Comparison of ENCODE assay signal across 14 cellular contexts in the genomic region with DNA sequence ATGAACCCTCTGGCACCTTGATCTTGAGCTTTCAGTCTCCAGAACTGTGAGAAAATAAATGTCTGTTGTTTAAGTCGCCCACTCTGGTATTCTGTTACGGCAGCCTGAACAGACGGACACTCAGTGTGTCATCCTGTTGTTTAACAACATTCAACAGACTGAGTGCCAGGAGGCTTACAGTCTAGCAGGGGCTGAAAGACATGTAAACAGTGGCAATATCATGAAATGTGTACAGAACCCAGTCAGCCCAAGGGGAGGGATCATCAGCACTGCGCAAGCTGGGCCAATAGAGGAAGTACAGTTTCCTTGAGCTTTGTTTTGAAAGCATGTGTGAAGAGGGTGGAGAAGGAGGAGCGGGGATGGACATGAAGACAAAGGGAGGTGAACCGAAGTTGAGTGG. TPM values are rescaled to one million over a fixed set of nuclear protein-coding genes. Genes with fewer than 3 reads are reported as not detected.
A peak's percentile ranks its signal among the peaks of the same experiment; 100 is the strongest.
DNase-seq lines count a peak whose midpoint lies in the region; ATAC-seq and TF ChIP-seq lines count a peak whose summit lies in the region.
"Had no signal": no experiment of that assay in that cellular context is flagged by ENCODE, and none has a peak within 500 bp of the region (broad histone marks: within the 10 kb centered on the region; RNA-seq: fewer than 3 reads in every experiment).

No MANE protein-coding gene starts in this region.

- intact Hi-C loops in dendritic cell treated with granulocyte-macrophage colony-stimulating factor and Interleukin-4, amounts not matched to agents 40 ng/mL and 50 ng/mL, for 4 days (cut with micrococcal nuclease) = no loop called here

- H3K36me3 Mint-ChIP-seq in dendritic cell treated with granulocyte-macrophage colony-stimulating factor and Interleukin-4, amounts not matched to agents 40 ng/mL and 50 ng/mL, for 4 days (ENCODE audit: low read depth) = peaks cover 30% of the 10 kb centered on the region
- H3K36me3 Mint-ChIP-seq in natural killer cell treated with Interleukin-12 subunit alpha and Interleukin-12 subunit beta and Interleukin-15 and Interleukin-18, amount 100 ng/mL, for 72 hours = peaks cover 5% of the 10 kb centered on the region
- H3K36me3 Mint-ChIP-seq in WTC11 = peaks cover 6% of the 10 kb centered on the region

- peak; percentile 43 to 61 for ATAC-seq in natural killer cell treated with Interleukin-12 subunit alpha and Interleukin-12 subunit beta and Interleukin-15 and Interleukin-18, amount 100 ng/mL, for 72 hours
- ATAC-seq in WTC11 = no peak
- ATAC-seq: activated T-helper 17 cell treated with anti-CD3 and anti-CD28 coated beads, Interleukin-2, amount 50 U/mL, for 72 hours; PC-3 had no signal

- H3K27ac Mint-ChIP-seq in dendritic cell treated with granulocyte-macrophage colony-stimulating factor and Interleukin-4, amounts not matched to agents 40 ng/mL and 50 ng/mL, for 4 days = peak overlapping the region; percentile 43
- peak overlapping the region; percentile 52 to 74 for H3K27ac Mint-ChIP-seq in natural killer cell treated with Interleukin-12 subunit alpha and Interleukin-12 subunit beta and Interleukin-15 and Interleukin-18, amount 100 ng/mL, for 72 hours
- H3K27ac Mint-ChIP-seq in WTC11 = no peak overlapping the region
- H3K27ac Mint-ChIP-seq: activated T-helper 17 cell treated with anti-CD3 and anti-CD28 coated beads, Interleukin-2, amount 50 U/mL, for 72 hours; nephron had no signal

- H3K4me3 Mint-ChIP-seq in dendritic cell treated with granulocyte-macrophage colony-stimulating factor and Interleukin-4, amounts not matched to agents 40 ng/mL and 50 ng/mL, for 4 days = no peak overlapping the region
- peak overlapping the region; percentile 18 for H3K4me3 Mint-ChIP-seq in natural killer cell treated with Interleukin-12 subunit alpha and Interleukin-12 subunit beta and Interleukin-15 and Interleukin-18, amount 100 ng/mL, for 72 hours
- H3K4me3 Mint-ChIP-seq in WTC11 = no peak overlapping the region
- H3K4me3 Mint-ChIP-seq: activated T-helper 17 cell treated with anti-CD3 and anti-CD28 coated beads, Interleukin-2, amount 50 U/mL, for 72 hours; nephron had no signal

- DNase-seq in GF-D8 (lab: John Stamatoyannopoulos, UW) = peak; percentile 50
- peak; percentile 56 for DNase-seq in NOMO-1 treated with DMSO at 0.1 percent for 48 hours (lab: John Stamatoyannopoulos, UW; ENCODE audit: unreplicated experiment)
- DNase-seq in natural killer cell treated with Interleukin-12 subunit alpha and Interleukin-12 subunit beta and Interleukin-15 and Interleukin-18, amount 100 ng/mL, for 72 hours (ENCODE audit: low spot score) = no peak
- DNase-seq in COLO829 (ENCODE audit: low spot score) = no peak
- DNase-seq in RWPE1 (ENCODE audit: low spot score) = no peak
- no peak for DNase-seq in WTC11 (ENCODE audit: low spot score)
- DNase-seq in GM20000 (ENCODE audit: low spot score) = no peak
- DNase-seq: esophagus squamous epithelium, GM23248, NCI-H2081, PC-3 had no signal

- CTCF ChIA-PET in RWPE1 (lab: Yijun Ruan, JAX) (interaction anchor here (0.5 to 0.6 kb wide), 2 partner anchors 148 to 162 kb away, joined by 3 read pairs; no protein-coding TSS in a partner anchor), WTC11 (lab: Charles Lee) (no interaction called here)

- TF ChIP-seq CTCF in RWPE1 (conservative IDR thresholded peaks at IDR 0.05; ENCODE audit: low read depth) (no peak), WTC11 (IDR thresholded peaks at IDR 0.05) (no peak), GM20000 (IDR thresholded peaks at IDR 0.05; ENCODE audit: extremely low read depth, missing control alignments) (no peak)

- H3K27ac ChIP-seq in RWPE1 = no peak overlapping the region
- H3K27ac ChIP-seq: GM23248 had no signal

- peaks cover 27% of the 10 kb centered on the region for H3K4me1 Mint-ChIP-seq in dendritic cell treated with granulocyte-macrophage colony-stimulating factor and Interleukin-4, amounts not matched to agents 40 ng/mL and 50 ng/mL, for 4 days (ENCODE audit: low read depth)
- H3K4me1 Mint-ChIP-seq in natural killer cell treated with Interleukin-12 subunit alpha and Interleukin-12 subunit beta and Interleukin-15 and Interleukin-18, amount 100 ng/mL, for 72 hours (ENCODE audit: low read depth in 2 of 2) = peaks cover 31 to 43% of the 10 kb centered on the region in 2 donors
- 0 out of 2 replicates have a peak, but pooled peaks cover 4% of the 10 kb centered on the region for H3K4me1 Mint-ChIP-seq in WTC11
- H3K4me1 Mint-ChIP-seq: nephron had no signal

- no peaks in the 10 kb centered on the region for H3K9me3 Mint-ChIP-seq in dendritic cell treated with granulocyte-macrophage colony-stimulating factor and Interleukin-4, amounts not matched to agents 40 ng/mL and 50 ng/mL, for 4 days
- no peaks in the 10 kb centered on the region for H3K9me3 Mint-ChIP-seq in natural killer cell treated with Interleukin-12 subunit alpha and Interleukin-12 subunit beta and Interleukin-15 and Interleukin-18, amount 100 ng/mL, for 72 hours
- H3K9me3 Mint-ChIP-seq in WTC11 = peaks cover 3% of the 10 kb centered on the region; the same call in 1 of the 2 replicates
- H3K9me3 Mint-ChIP-seq: activated T-helper 17 cell treated with anti-CD3 and anti-CD28 coated beads, Interleukin-2, amount 50 U/mL, for 72 hours; nephron had no signal

- H3K27me3 Mint-ChIP-seq in dendritic cell treated with granulocyte-macrophage colony-stimulating factor and Interleukin-4, amounts not matched to agents 40 ng/mL and 50 ng/mL, for 4 days = no peaks in the 10 kb centered on the region
- no peaks in the 10 kb centered on the region for H3K27me3 Mint-ChIP-seq in natural killer cell treated with Interleukin-12 subunit alpha and Interleukin-12 subunit beta and Interleukin-15 and Interleukin-18, amount 100 ng/mL, for 72 hours
- H3K27me3 Mint-ChIP-seq in WTC11 (ENCODE audit: low read depth) = no peaks in the 10 kb centered on the region
- H3K27me3 Mint-ChIP-seq: activated T-helper 17 cell treated with anti-CD3 and anti-CD28 coated beads, Interleukin-2, amount 50 U/mL, for 72 hours had no signal

- POLR2A ChIA-PET in RWPE1 (lab: Yijun Ruan, JAX; ENCODE audit: low non-redundant PET) (no interaction called here), WTC11 (lab: Charles Lee) (no interaction called here)

TF ChIP-seq in WTC11, 78 proteins besides CTCF, POLR2A, EP300 and RAD21 (continues in another document):
- TF ChIP-seq, protein P1, sequence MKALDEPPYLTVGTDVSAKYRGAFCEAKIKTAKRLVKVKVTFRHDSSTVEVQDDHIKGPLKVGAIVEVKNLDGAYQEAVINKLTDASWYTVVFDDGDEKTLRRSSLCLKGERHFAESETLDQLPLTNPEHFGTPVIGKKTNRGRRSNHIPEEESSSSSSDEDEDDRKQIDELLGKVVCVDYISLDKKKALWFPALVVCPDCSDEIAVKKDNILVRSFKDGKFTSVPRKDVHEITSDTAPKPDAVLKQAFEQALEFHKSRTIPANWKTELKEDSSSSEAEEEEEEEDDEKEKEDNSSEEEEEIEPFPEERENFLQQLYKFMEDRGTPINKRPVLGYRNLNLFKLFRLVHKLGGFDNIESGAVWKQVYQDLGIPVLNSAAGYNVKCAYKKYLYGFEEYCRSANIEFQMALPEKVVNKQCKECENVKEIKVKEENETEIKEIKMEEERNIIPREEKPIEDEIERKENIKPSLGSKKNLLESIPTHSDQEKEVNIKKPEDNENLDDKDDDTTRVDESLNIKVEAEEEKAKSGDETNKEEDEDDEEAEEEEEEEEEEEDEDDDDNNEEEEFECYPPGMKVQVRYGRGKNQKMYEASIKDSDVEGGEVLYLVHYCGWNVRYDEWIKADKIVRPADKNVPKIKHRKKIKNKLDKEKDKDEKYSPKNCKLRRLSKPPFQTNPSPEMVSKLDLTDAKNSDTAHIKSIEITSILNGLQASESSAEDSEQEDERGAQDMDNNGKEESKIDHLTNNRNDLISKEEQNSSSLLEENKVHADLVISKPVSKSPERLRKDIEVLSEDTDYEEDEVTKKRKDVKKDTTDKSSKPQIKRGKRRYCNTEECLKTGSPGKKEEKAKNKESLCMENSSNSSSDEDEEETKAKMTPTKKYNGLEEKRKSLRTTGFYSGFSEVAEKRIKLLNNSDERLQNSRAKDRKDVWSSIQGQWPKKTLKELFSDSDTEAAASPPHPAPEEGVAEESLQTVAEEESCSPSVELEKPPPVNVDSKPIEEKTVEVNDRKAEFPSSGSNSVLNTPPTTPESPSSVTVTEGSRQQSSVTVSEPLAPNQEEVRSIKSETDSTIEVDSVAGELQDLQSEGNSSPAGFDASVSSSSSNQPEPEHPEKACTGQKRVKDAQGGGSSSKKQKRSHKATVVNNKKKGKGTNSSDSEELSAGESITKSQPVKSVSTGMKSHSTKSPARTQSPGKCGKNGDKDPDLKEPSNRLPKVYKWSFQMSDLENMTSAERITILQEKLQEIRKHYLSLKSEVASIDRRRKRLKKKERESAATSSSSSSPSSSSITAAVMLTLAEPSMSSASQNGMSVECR (CRISPR knock-in tag; IDR thresholded peaks at IDR 0.05; ENCODE audit: borderline replicate concordance) = no peak
- TF ChIP-seq, protein P2, sequence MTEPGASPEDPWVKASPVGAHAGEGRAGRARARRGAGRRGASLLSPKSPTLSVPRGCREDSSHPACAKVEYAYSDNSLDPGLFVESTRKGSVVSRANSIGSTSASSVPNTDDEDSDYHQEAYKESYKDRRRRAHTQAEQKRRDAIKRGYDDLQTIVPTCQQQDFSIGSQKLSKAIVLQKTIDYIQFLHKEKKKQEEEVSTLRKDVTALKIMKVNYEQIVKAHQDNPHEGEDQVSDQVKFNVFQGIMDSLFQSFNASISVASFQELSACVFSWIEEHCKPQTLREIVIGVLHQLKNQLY (CRISPR knock-in tag; IDR thresholded peaks at IDR 0.05) = no peak
- TF ChIP-seq NFATC4 (CRISPR knock-in tag; IDR thresholded peaks at IDR 0.05) = no peak
- TF ChIP-seq, protein P3, sequence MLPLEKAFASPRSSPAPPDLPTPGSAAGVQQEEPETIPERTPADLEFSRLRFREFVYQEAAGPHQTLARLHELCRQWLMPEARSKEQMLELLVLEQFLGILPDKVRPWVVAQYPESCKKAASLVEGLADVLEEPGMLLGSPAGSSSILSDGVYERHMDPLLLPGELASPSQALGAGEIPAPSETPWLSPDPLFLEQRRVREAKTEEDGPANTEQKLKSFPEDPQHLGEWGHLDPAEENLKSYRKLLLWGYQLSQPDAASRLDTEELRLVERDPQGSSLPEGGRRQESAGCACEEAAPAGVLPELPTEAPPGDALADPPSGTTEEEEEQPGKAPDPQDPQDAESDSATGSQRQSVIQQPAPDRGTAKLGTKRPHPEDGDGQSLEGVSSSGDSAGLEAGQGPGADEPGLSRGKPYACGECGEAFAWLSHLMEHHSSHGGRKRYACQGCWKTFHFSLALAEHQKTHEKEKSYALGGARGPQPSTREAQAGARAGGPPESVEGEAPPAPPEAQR (CRISPR knock-in tag; IDR thresholded peaks at IDR 0.05) = no peak
- TF ChIP-seq TCF7 (CRISPR knock-in tag; IDR thresholded peaks at IDR 0.05; ENCODE audit: low read depth) = no peak
- TF ChIP-seq TEAD1 (CRISPR knock-in tag; IDR thresholded peaks at IDR 0.05) = no peak

RNA-seq across cellular contexts. Expression of a gene that starts 13.6 kb away (rescaled TPM):
- 10 to 100 TPM; 39.4 to 71.6 TPM for total RNA-seq in natural killer cell treated with Interleukin-12 subunit alpha and Interleukin-12 subunit beta and Interleukin-15 and Interleukin-18, amount 100 ng/mL, for 72 hours
- 36.7 to 39.4 TPM (median 38.8 TPM) in 3 replicates for total RNA-seq in WTC11 (2021)

Comparison
In these comparisons a context has a peak if more than half of its experiments do, and no peak if none do; other contexts are left out.
1. DNase-seq: peak in GF-D8 (single experiment) and NOMO-1 treated with DMSO at 0.1 percent for 48 hours (single experiment); none in natural killer cell treated with Interleukin-12 subunit alpha and Interleukin-12 subunit beta and Interleukin-15 and Interleukin-18, amount 100 ng/mL, for 72 hours (single experiment), COLO829 (single experiment), RWPE1 (single experiment), WTC11 (single experiment) and GM20000 (single experiment).